In genomic region chr17:45935197-45935709, GRCh38 we compare ENCODE assay signal across 17 cellular contexts. TPM values are rescaled to one million over a fixed set of nuclear protein-coding genes. Genes with fewer than 3 reads are reported as not detected.
"Had no signal": no experiment of that assay in that cellular context is flagged by ENCODE, and none has a peak within 500 bp of the region (broad histone marks: within the 10 kb centered on the region; RNA-seq: fewer than 3 reads in every experiment).

No MANE protein-coding gene starts in this region.

- FAIRE-seq: frontal cortex had no signal

- H3K9me3 ChIP-seq: heart right ventricle, neutrophil, suprapubic skin, tibial nerve had no signal

- H3K36me3 ChIP-seq: heart right ventricle, neutrophil, suprapubic skin, tibial nerve had no signal

- H3K27ac ChIP-seq: coronary artery, heart right ventricle, neutrophil, suprapubic skin, tibial nerve had no signal

- H3K4me3 ChIP-seq: coronary artery, heart right ventricle, smooth muscle cell, suprapubic skin, tibial nerve had no signal

- H3K27me3 ChIP-seq: heart right ventricle, suprapubic skin, tibial nerve had no signal

- ATAC-seq: heart right ventricle, left cardiac atrium, left ventricle myocardium superior, right cardiac atrium had no signal

- DNase-seq: effector CD8-positive, alpha-beta T cell; heart right ventricle; islet precursor cell; left cardiac atrium; left ventricle myocardium superior; mesendoderm; naive B cell; right cardiac atrium; stimulated activated CD4-positive, alpha-beta T cell treated with anti-CD3 and anti-CD28 coated beads, Interleukin-2, amount 100 ng/mL, for 48 hours; stimulated activated naive CD4-positive, alpha-beta T cell treated with Interleukin-2 at 50 U/mL for 16 hours had no signal

- H3K4me1 ChIP-seq: suprapubic skin, tibial nerve had no signal

RNA-seq across cellular contexts. Expression of gene MAPT, which starts 40.9 kb away (rescaled TPM):
- total RNA-seq: dermis microvascular lymphatic vessel endothelial cell had no signal
